In genomic region chr1:90851711-90852050, GRCh38 we compare ENCODE assay signal across 8 cellular contexts.
DNase-seq lines count a peak whose midpoint lies in the region; ATAC-seq and TF ChIP-seq lines count a peak whose summit lies in the region.

No MANE protein-coding gene starts in this region.

- H3K27me3 ChIP-seq in A673 (replicated peaks; ENCODE audit: insufficient read depth, low read depth, low read length, poor library complexity) (no peaks in the 10 kb centered on the region), H7 (ENCODE audit: control insufficient read depth, insufficient read depth, low read length) (peaks cover 35% of the 10 kb centered on the region)

- in situ Hi-C loops in ACHN (cut with HindIII; ENCODE audit: low pct_ligation_motif_present, low pct_unique_long_range_greater_than_20kb, low sequenced_read_pairs), result no loop called here

- CTCF ChIA-PET in A673 (lab: Charles Lee), result interaction anchor here (1.0 kb wide), 1 partner anchor 8 kb away, joined by 3 read pairs; no protein-coding TSS in a partner anchor

- POLR2A ChIA-PET in A673 (lab: Charles Lee; ENCODE audit: low non-redundant PET), result no interaction called here

- H3K9me3 ChIP-seq in A673 (ENCODE audit: low read depth, low read length, poor library complexity, severe bottlenecking) (no peaks in the 10 kb centered on the region), mucosa of descending colon (no peaks in the 10 kb centered on the region)

- no peak overlapping the region for H3K27ac ChIP-seq in A673 (ENCODE audit: low read depth, low read length, poor library complexity, severe bottlenecking)

- peaks cover 91% of the 10 kb centered on the region for H3K27me3 Mint-ChIP-seq in brain

- no TSS peak for BruUV-seq in A673 (replicated peaks; lab: Mats Ljungman, UMichigan)

- peak overlapping the region; percentile 86 to 90 (median 88) for H3K4me3 Mint-ChIP-seq in brain

- ATAC-seq in mucosa of descending colon, result no peak
- no peak for ATAC-seq in GM19452 (IDR thresholded peaks at IDR 0.05; ENCODE audit: unreplicated experiment)
- no peak for ATAC-seq in GM18907 (IDR thresholded peaks at IDR 0.05; ENCODE audit: unreplicated experiment)

- H3K4me1 Mint-ChIP-seq in brain, result peaks cover 25% of the 10 kb centered on the region

- H3K36me3 ChIP-seq in A673 (ENCODE audit: insufficient read depth, low read length, poor library complexity, severe bottlenecking), result no peaks in the 10 kb centered on the region
- H3K36me3 ChIP-seq in H7 (replicated peaks; ENCODE audit: control insufficient read depth, insufficient read depth, low read length), result no peaks in the 10 kb centered on the region
- no peaks in the 10 kb centered on the region for H3K36me3 ChIP-seq in mucosa of descending colon (ENCODE audit: low read depth)

- H3K4me3 ChIP-seq in A673 (ENCODE audit: low read depth, low read length, poor library complexity, severe bottlenecking), result peak overlapping the region; percentile 72
- H3K4me3 ChIP-seq in H7 (ENCODE audit: insufficient read depth, low read depth, low read length), result peak overlapping the region; percentile 75
- H3K4me3 ChIP-seq in mucosa of descending colon, result peak overlapping the region; percentile 32

- no peaks in the 10 kb centered on the region for H3K9me3 Mint-ChIP-seq in brain

- no peak for DNase-seq in A673 (ENCODE audit: low spot score)
- DNase-seq in H7, result no peak
- no peak for DNase-seq in mucosa of descending colon
- DNase-seq in SIG-M5 (lab: John Stamatoyannopoulos, UW), result no peak
- no peak for DNase-seq in ACHN

- intact Hi-C loops in A673 (cut with micrococcal nuclease; ENCODE audit: unreplicated experiment), result loop anchor here (5.0 kb wide), 1 partner anchor 129 kb away; no protein-coding TSS in a partner anchor
- intact Hi-C loops in mucosa of descending colon (cut with DNase I, micrococcal nuclease), result no loop called here

- H3K4me1 ChIP-seq in A673 (ENCODE audit: insufficient read depth, low read length, poor library complexity, severe bottlenecking) (peaks cover 13% of the 10 kb centered on the region), mucosa of descending colon (ENCODE audit: low read depth) (peaks cover 2% of the 10 kb centered on the region)

- H3K36me3 Mint-ChIP-seq in brain, result no peaks in the 10 kb centered on the region

- peak overlapping the region in 3 of 5 experiments; percentile 64 to 73 (median 72) for H3K27ac Mint-ChIP-seq in brain

- TF ChIP-seq CTCF in A673 (conservative IDR thresholded peaks at IDR 0.05; ENCODE audit: low read depth, low read length) (no peak), brain (conservative IDR thresholded peaks at IDR 0.05) (peak; percentile 2 to 3), mucosa of descending colon (IDR thresholded peaks at IDR 0.05) (no peak)

Comparison
In these comparisons a context has a peak if more than half of its experiments do, and no peak if none do; other contexts are left out.
1. CTCF ChIP-seq: peak in brain (2 of 2); none in A673 (single experiment) and mucosa of descending colon (single experiment).
2. Peak in every context shown above with its lines, with median percentiles within 50 percentile points of each other: H3K4me3 ChIP-seq.